Comparison of ENCODE assay signal across 24 cellular contexts in the genomic region with DNA sequence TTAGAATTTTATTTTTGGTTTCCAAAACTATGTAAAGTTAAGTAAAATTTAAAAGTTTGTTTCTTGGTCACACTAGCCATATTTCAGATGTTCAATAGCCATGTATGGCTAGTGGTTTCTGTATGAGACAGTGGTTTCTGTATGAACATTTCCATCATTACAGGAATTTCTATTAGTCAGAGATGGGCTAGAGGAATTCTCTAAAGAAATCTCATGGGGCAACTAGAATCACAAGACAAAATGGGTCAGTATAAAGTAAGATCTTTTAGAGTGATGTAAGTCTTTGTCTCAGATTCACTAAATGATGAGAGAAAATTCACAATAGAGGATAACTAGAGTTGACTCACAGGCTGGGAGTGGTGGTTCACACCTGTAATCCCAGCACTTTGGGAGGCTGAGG.
A peak's percentile ranks its signal among the peaks of the same experiment; 100 is the strongest.
DNase-seq lines count a peak whose midpoint lies in the region; ATAC-seq, FAIRE-seq and TF ChIP-seq lines count a peak whose summit lies in the region.
"Had no signal": no experiment of that assay in that cellular context is flagged by ENCODE, and none has a peak within 500 bp of the region (broad histone marks: within the 10 kb centered on the region; RNA-seq: fewer than 3 reads in every experiment).

No MANE protein-coding gene starts in this region.

- TF ChIP-seq CTCF in GM12878 (IDR thresholded peaks at IDR 0.05 in 2 of 3, conservative IDR thresholded peaks at IDR 0.05 in 1 of 3; ENCODE audit: control insufficient read depth in 2 of 3, extremely low read depth in 1 of 3, insufficient read depth in 1 of 3, low read depth in 3 of 3, low read length in 3 of 3), result no peak
- no peak for TF ChIP-seq CTCF in A673 (conservative IDR thresholded peaks at IDR 0.05; ENCODE audit: low read depth, low read length)

- in situ Hi-C loops in GM12878 (cut with MboI), result no loop called here

- TF ChIP-seq RAD21 in GM12878 (IDR thresholded peaks at IDR 0.05; ENCODE audit: insufficient read depth, low read depth, low read length), result no peak

- H2AFZ ChIP-seq in GM12878 (ENCODE audit: control insufficient read depth, low read depth, low read length) (no peak overlapping the region), Karpas-422 (ENCODE audit: low read length) (no peak overlapping the region)
- H2AFZ ChIP-seq: PC-9 had no signal

- TF ChIP-seq EP300 in GM12878 (IDR thresholded peaks at IDR 0.05; ENCODE audit: borderline replicate concordance in 1 of 2, control insufficient read depth in 1 of 2, low read depth in 2 of 2, low read length in 2 of 2), result no peak

- H3K27ac ChIP-seq in GM12878 (ENCODE audit: control insufficient read depth, insufficient read depth) (no peak overlapping the region), A673 (ENCODE audit: low read depth, low read length, poor library complexity, severe bottlenecking) (no peak overlapping the region), Karpas-422 (ENCODE audit: low read length) (no peak overlapping the region)
- H3K27ac ChIP-seq: PC-9, RWPE1, SJCRH30 had no signal

- DNase-seq in GM12878 (ENCODE audit: low read depth, low spot score) (no peak), NCI-H2029 treated with DMSO at 0.1 percent for 48 hours (lab: John Stamatoyannopoulos, UW) (no peak), A673 (ENCODE audit: low spot score) (no peak), HCEC 1CT (no peak), Karpas-422 (no peak)
- DNase-seq: CD4-positive, alpha-beta T cell; DMS153; GF-D8; HFFc6; KBM-7; MV-4-11; NCI-H1417; NCI-H187; NCI-H226; NCI-H524 treated with DMSO at 0.1 percent for 48 hours; PC-9; SJCRH30 had no signal

- peak; percentile 86 for ATAC-seq in GM18520 (IDR thresholded peaks at IDR 0.05; ENCODE audit: unreplicated experiment)
- peak; percentile 51 for ATAC-seq in GM21529 (IDR thresholded peaks at IDR 0.05; ENCODE audit: unreplicated experiment)
- ATAC-seq in HG03039 (IDR thresholded peaks at IDR 0.05; ENCODE audit: unreplicated experiment), result peak; percentile 53
- peak; percentile 59 for ATAC-seq in GM12878
- ATAC-seq: HepG2 had no signal

- POLR2A ChIA-PET in GM12878 (lab: Charles Lee), result no interaction called here
- POLR2A ChIA-PET in A673 (lab: Charles Lee; ENCODE audit: low non-redundant PET), result no interaction called here

- BruUV-seq in GM12878 (replicated peaks; lab: Mats Ljungman, UMichigan), result no TSS peak
- BruUV-seq in A673 (replicated peaks; lab: Mats Ljungman, UMichigan), result no TSS peak

- H3K9ac ChIP-seq in GM12878 (ENCODE audit: control insufficient read depth, insufficient read depth, low read length) (no peak overlapping the region), Karpas-422 (ENCODE audit: low read length) (no peak overlapping the region)

- no peaks in the 10 kb centered on the region for H3K27me3 ChIP-seq in GM12878 (replicated peaks in 1 of 2; ENCODE audit: control insufficient read depth in 2 of 2, insufficient read depth in 2 of 2, low read length in 1 of 2)
- no peaks in the 10 kb centered on the region for H3K27me3 ChIP-seq in A673 (replicated peaks; ENCODE audit: insufficient read depth, low read depth, low read length, poor library complexity)
- H3K27me3 ChIP-seq in Karpas-422 (ENCODE audit: low read length), result no peaks in the 10 kb centered on the region
- H3K27me3 ChIP-seq: SJCRH30 had no signal

- intact Hi-C loops in GM12878 (cut with micrococcal nuclease; ENCODE audit: unreplicated experiment) (no loop called here), A673 (cut with micrococcal nuclease; ENCODE audit: unreplicated experiment) (no loop called here)

- H3K4me1 ChIP-seq in GM12878 (ENCODE audit: control insufficient read depth, insufficient read depth, low read length) (no peaks in the 10 kb centered on the region), A673 (ENCODE audit: insufficient read depth, low read length, poor library complexity, severe bottlenecking) (no peaks in the 10 kb centered on the region), Karpas-422 (ENCODE audit: low read length) (no peaks in the 10 kb centered on the region)
- H3K4me1 ChIP-seq: SJCRH30 had no signal

- CTCF ChIA-PET in GM12878 (lab: Yijun Ruan, JAX), result interaction anchor here (0.6 kb wide), 1 partner anchor 285 kb away, joined by 3 read pairs; no protein-coding TSS in a partner anchor
- CTCF ChIA-PET in A673 (lab: Charles Lee), result no interaction called here

- H3K79me2 ChIP-seq in GM12878 (ENCODE audit: control insufficient read depth, insufficient read depth, low read length) (no peaks in the 10 kb centered on the region), Karpas-422 (ENCODE audit: low read length) (no peaks in the 10 kb centered on the region)

- H3K4me2 ChIP-seq in GM12878 (ENCODE audit: control insufficient read depth, insufficient read depth) (no peak overlapping the region), Karpas-422 (ENCODE audit: low read depth, low read length, poor library complexity, severe bottlenecking) (no peak overlapping the region)
- H3K4me2 ChIP-seq: PC-9 had no signal

- no peaks in the 10 kb centered on the region for H3K9me2 ChIP-seq in Karpas-422 (replicated peaks; ENCODE audit: insufficient read depth, low read length)

- H4K20me1 ChIP-seq in GM12878 (ENCODE audit: control insufficient read depth, insufficient read depth) (no peaks in the 10 kb centered on the region), Karpas-422 (ENCODE audit: insufficient read depth, low read depth, low read length) (no peaks in the 10 kb centered on the region)

- H3K9me3 ChIP-seq in GM12878 (replicated peaks; ENCODE audit: control insufficient read depth, insufficient read depth, low read length) (no peaks in the 10 kb centered on the region), A673 (ENCODE audit: low read depth, low read length, poor library complexity, severe bottlenecking) (no peaks in the 10 kb centered on the region), Karpas-422 (ENCODE audit: low read length) (no peaks in the 10 kb centered on the region)
- H3K9me3 ChIP-seq: SJCRH30 had no signal

- H3K4me3 ChIP-seq in GM12878, result no peak overlapping the region
- no peak overlapping the region for H3K4me3 ChIP-seq in A673 (ENCODE audit: low read depth, low read length, poor library complexity, severe bottlenecking)
- no peak overlapping the region for H3K4me3 ChIP-seq in Karpas-422 (ENCODE audit: low read length)
- H3K4me3 ChIP-seq: PC-9, SJCRH30 had no signal

- no peak for TF ChIP-seq POLR2A in GM12878 (IDR thresholded peaks at IDR 0.05; ENCODE audit: low read depth, low read length)

- H3K36me3 ChIP-seq in GM12878 (ENCODE audit: control insufficient read depth in 2 of 2, insufficient read depth in 2 of 2, low read length in 1 of 2) (no peaks in the 10 kb centered on the region), A673 (ENCODE audit: insufficient read depth, low read length, poor library complexity, severe bottlenecking) (no peaks in the 10 kb centered on the region), Karpas-422 (ENCODE audit: insufficient read depth, low read length) (no peaks in the 10 kb centered on the region)
- H3K36me3 ChIP-seq: SJCRH30 had no signal

- FAIRE-seq in GM12878 (lab: Jason Lieb, UNC), result no peak
- FAIRE-seq: GM19239, H54, HepG2 had no signal

- SMC1A ChIA-PET in GM12878 (lab: Charles Lee; ENCODE audit: uncharacterized antibody, unreplicated experiment), result no interaction called here

- RAD21 ChIA-PET in GM12878 (lab: Charles Lee; ENCODE audit: unreplicated experiment), result no interaction called here

TF ChIP-seq in GM12878, 131 proteins besides CTCF, POLR2A, EP300 and RAD21:
- no peak for TF ChIP-seq KAT2A (conservative IDR thresholded peaks at IDR 0.05; ENCODE audit: control insufficient read depth, low read depth, low read length)
- peak; percentile 30; the same call in 1 of the 2 replicates for TF ChIP-seq JUNB (IDR thresholded peaks at IDR 0.05)
